Comparison of ENCODE assay signal across 1 cellular context in genomic region chr5:178626484-178627258, GRCh38.
TF ChIP-seq lines count a peak whose summit lies in the region.

Gene CLK4, minus strand, starts transcription at chr5:178627050. Its CDS starts 3,634 bp downstream, at chr5:178623416.

TF ChIP-seq in HepG2, 621 proteins besides CTCF, POLR2A, EP300 and RAD21 (continued from another document and continues in another):
- TF ChIP-seq PCBP2 (optimal IDR thresholded peaks at IDR 0.05; ENCODE audit: low read depth, low read length, poor library complexity, severe bottlenecking) (no peak), ZNF468 (CRISPR knock-in tag; IDR thresholded peaks at IDR 0.05) (no peak), ZNF275 (CRISPR knock-in tag; IDR thresholded peaks at IDR 0.05; ENCODE audit: borderline replicate concordance) (0 out of 2 replicates have a peak, but pooled peaks have one; percentile 37), MATR3 (CRISPR knock-in tag; IDR thresholded peaks at IDR 0.05) (no peak), ZNF30 (CRISPR knock-in tag; IDR thresholded peaks at IDR 0.05) (peak; percentile 75; the same call in 1 of the 2 replicates), ZNF101 (CRISPR knock-in tag; IDR thresholded peaks at IDR 0.05; ENCODE audit: borderline replicate concordance, low read depth) (0 out of 2 replicates have a peak, but pooled peaks have one; percentile 18), CREB3 (CRISPR knock-in tag; IDR thresholded peaks at IDR 0.05) (0 out of 2 replicates have a peak, but pooled peaks have one; percentile 24), ZFX (CRISPR knock-in tag; IDR thresholded peaks at IDR 0.05; ENCODE audit: low read depth) (peak; percentile 83), RNF2 (conservative IDR thresholded peaks at IDR 0.05; ENCODE audit: low read depth) (0 out of 2 replicates have a peak, but pooled peaks have one; percentile 58), ZEB1 (IDR thresholded peaks at IDR 0.05; ENCODE audit: insufficient replicate concordance, low read depth) (peak; percentile 38), ZNF34 (CRISPR knock-in tag; IDR thresholded peaks at IDR 0.05; ENCODE audit: borderline replicate concordance) (no peak), TFDP1 (CRISPR knock-in tag; IDR thresholded peaks at IDR 0.05; ENCODE audit: borderline replicate concordance) (no peak), ZNF552 (CRISPR knock-in tag; IDR thresholded peaks at IDR 0.05; ENCODE audit: borderline replicate concordance) (0 out of 2 replicates have a peak, but pooled peaks have one; percentile 27), SMARCC2 (IDR thresholded peaks at IDR 0.05) (no peak), STAT6 (CRISPR knock-in tag; IDR thresholded peaks at IDR 0.05; ENCODE audit: borderline replicate concordance) (no peak; the same call in 1 of the 2 replicates), YY1 (IDR thresholded peaks at IDR 0.05; ENCODE audit: insufficient read depth, insufficient replicate concordance, low read depth, low read length) (peak; percentile 94), ZNF75D (CRISPR knock-in tag; IDR thresholded peaks at IDR 0.05; ENCODE audit: borderline replicate concordance) (no peak), ZNF691 (CRISPR knock-in tag; IDR thresholded peaks at IDR 0.05; ENCODE audit: borderline replicate concordance, low read depth) (no peak), AHDC1 (CRISPR knock-in tag; IDR thresholded peaks at IDR 0.05; ENCODE audit: borderline replicate concordance) (peak; percentile 60; the same call in 1 of the 2 replicates), GATA4 (IDR thresholded peaks at IDR 0.05; ENCODE audit: borderline replicate concordance, low read depth) (no peak), PREB (CRISPR knock-in tag; IDR thresholded peaks at IDR 0.05) (no peak), ZBTB4 (CRISPR knock-in tag; IDR thresholded peaks at IDR 0.05; ENCODE audit: borderline replicate concordance) (no peak), SMC3 (IDR thresholded peaks at IDR 0.05; ENCODE audit: low read length) (no peak), NCOA1 (CRISPR knock-in tag; IDR thresholded peaks at IDR 0.05) (peak; percentile 88; the same call in 1 of the 2 replicates), HOXA3 (CRISPR knock-in tag; IDR thresholded peaks at IDR 0.05) (peak; percentile 94), SYNCRIP (IDR thresholded peaks at IDR 0.05; ENCODE audit: insufficient read depth, low read depth, low read length) (no peak), E2F5 (CRISPR knock-in tag; conservative IDR thresholded peaks at IDR 0.05) (peak; percentile 13; the same call in 1 of the 2 replicates), AGO2 (optimal IDR thresholded peaks at IDR 0.05; ENCODE audit: low read depth, low read length) (peak; percentile 93), ZC3H13 (CRISPR knock-in tag; IDR thresholded peaks at IDR 0.05) (peak; percentile 63), PRDM4 (CRISPR knock-in tag; IDR thresholded peaks at IDR 0.05; ENCODE audit: borderline replicate concordance) (no peak), ZBTB7B (CRISPR knock-in tag; IDR thresholded peaks at IDR 0.05) (0 out of 2 replicates have a peak, but pooled peaks have one; percentile 48), ZNF598 (CRISPR knock-in tag; IDR thresholded peaks at IDR 0.05; ENCODE audit: borderline replicate concordance) (0 out of 2 replicates have a peak, but pooled peaks have one; percentile 23), ZNF121 (CRISPR knock-in tag; IDR thresholded peaks at IDR 0.05) (peak; percentile 39; the same call in 1 of the 2 replicates), ZNF136 (CRISPR knock-in tag; IDR thresholded peaks at IDR 0.05; ENCODE audit: low read depth) (no peak), U2AF1 (optimal IDR thresholded peaks at IDR 0.05; ENCODE audit: low read depth, low read length) (peak; percentile 79)
